In the genomic region with DNA sequence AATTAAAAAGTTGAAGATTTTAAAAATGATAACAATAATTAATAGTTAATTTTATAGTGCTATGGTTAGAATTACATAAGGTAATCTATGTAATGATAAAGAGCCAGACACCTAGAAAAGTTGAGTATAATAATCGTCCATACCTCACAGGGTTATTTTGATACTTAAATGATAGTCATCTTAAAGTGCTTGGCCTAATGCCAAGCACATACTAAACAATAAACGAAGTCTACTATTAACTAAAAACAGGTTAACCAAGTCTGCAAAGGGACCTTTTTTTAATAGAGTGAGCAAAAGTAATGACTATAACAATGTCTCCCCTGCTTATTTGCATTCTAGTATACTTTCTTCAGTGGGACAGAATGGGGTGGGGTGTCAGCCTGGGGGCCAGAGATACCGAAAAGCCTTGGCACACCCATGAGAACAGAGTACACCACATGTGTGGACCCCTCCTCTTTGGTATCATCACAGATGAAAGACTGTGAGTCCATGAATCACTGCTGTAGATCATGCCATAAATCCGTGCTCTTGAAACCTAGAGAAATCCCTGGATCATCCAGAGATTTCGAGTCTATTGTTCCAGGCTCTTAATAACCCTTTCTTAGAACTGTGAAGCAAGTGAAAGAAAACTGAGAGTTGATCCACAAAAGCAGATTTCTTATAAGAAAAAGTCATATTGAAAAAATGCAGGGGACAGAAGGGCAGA, we compare ENCODE assay signal across 16 cellular contexts.
"Had no signal": no experiment of that assay in that cellular context is flagged by ENCODE, and none has a peak within 500 bp of the region (broad histone marks: within the 10 kb centered on the region; RNA-seq: fewer than 3 reads in every experiment).

No MANE protein-coding gene starts in this region.

- H3K36me3 ChIP-seq: right lobe of liver had no signal

- H3K4me1 ChIP-seq: right lobe of liver, testis had no signal

- DNase-seq: activated CD4-positive, alpha-beta T cell treated with anti-CD3 and anti-CD28 coated beads for 48 hours; activated CD4-positive, CD25-positive, alpha-beta regulatory T cell; activated CD8-positive, alpha-beta T cell treated with anti-CD3 and anti-CD28 coated beads for 36 hours; activated naive CD4-positive, alpha-beta T cell treated with anti-CD3 and anti-CD28 coated beads for 36 hours; activated T-cell treated with anti-CD3 and anti-CD28 coated beads, Interleukin-2, amount 50 U/mL, for 1 hour; aorta; left ventricle myocardium superior; naive thymus-derived CD4-positive, alpha-beta T cell; right lobe of liver; stimulated activated CD4-positive, alpha-beta T cell treated with anti-CD3 and anti-CD28 coated beads, Interleukin-4, amount 100 ng/mL, for 1 hour; T-cell; testis had no signal

- H3K9me3 ChIP-seq: right lobe of liver, testis had no signal

- H3K36me3 Mint-ChIP-seq: naive thymus-derived CD4-positive, alpha-beta T cell; stimulated activated effector memory CD8-positive, alpha-beta T cell treated with anti-CD3 and anti-CD28 coated beads, Interleukin-12 subunit alpha, Interleukin-12 subunit beta, amount 100 ng/mL, for 72 hours; T-cell had no signal

- H3K27me3 Mint-ChIP-seq: activated CD8-positive, alpha-beta T cell treated with anti-CD3 and anti-CD28 coated beads for 36 hours; central memory CD8-positive, alpha-beta T cell; T-cell had no signal

- H3K4me3 Mint-ChIP-seq: activated CD8-positive, alpha-beta T cell treated with anti-CD3 and anti-CD28 coated beads for 36 hours; activated naive CD4-positive, alpha-beta T cell treated with anti-CD3 and anti-CD28 coated beads for 36 hours; central memory CD8-positive, alpha-beta T cell; naive thymus-derived CD4-positive, alpha-beta T cell; stimulated activated effector memory CD8-positive, alpha-beta T cell treated with anti-CD3 and anti-CD28 coated beads, Interleukin-12 subunit alpha, Interleukin-12 subunit beta, amount 100 ng/mL, for 72 hours; T-cell had no signal

- H3K4me3 ChIP-seq: coronary artery, right lobe of liver, smooth muscle cell, testis had no signal

- H3K27me3 ChIP-seq: right lobe of liver, testis had no signal

- H3K27ac ChIP-seq: coronary artery, right lobe of liver, testis had no signal

- ATAC-seq: activated CD8-positive, alpha-beta T cell treated with anti-CD3 and anti-CD28 coated beads for 36 hours; left ventricle myocardium superior; naive thymus-derived CD4-positive, alpha-beta T cell; right lobe of liver; stimulated activated effector memory CD8-positive, alpha-beta T cell treated with anti-CD3 and anti-CD28 coated beads, Interleukin-12 subunit alpha, Interleukin-12 subunit beta, amount 100 ng/mL, for 72 hours; T-cell had no signal

- H3K4me1 Mint-ChIP-seq: central memory CD8-positive, alpha-beta T cell; naive thymus-derived CD4-positive, alpha-beta T cell; stimulated activated effector memory CD8-positive, alpha-beta T cell treated with anti-CD3 and anti-CD28 coated beads, Interleukin-12 subunit alpha, Interleukin-12 subunit beta, amount 100 ng/mL, for 72 hours; T-cell had no signal
